In the genomic region with DNA sequence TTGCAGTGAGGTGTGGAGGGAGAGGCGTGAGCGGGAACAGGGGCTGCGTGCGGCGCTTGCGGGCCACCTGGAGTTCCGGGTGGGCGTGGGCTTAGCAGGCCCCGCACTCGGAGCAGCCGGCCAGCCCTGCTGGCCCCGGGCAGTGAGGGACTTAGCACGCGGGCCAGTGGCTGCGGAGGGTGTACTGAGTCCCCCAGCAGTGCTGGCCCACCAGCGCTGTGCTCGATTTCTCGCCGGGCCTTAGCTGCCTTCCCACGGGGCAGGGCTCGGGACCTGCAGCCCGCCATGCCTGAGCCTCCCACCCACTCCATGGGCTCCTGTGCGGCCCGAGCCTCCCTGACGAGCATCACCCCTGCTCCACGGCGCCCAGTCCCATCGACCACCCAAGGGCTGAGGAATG, we compare ENCODE assay signal across 7 cellular contexts. TPM values are rescaled to one million over a fixed set of nuclear protein-coding genes. Genes with fewer than 3 reads are reported as not detected.
"Had no signal": no experiment of that assay in that cellular context is flagged by ENCODE, and none has a peak within 500 bp of the region (broad histone marks: within the 10 kb centered on the region; RNA-seq: fewer than 3 reads in every experiment).

No MANE protein-coding gene starts in this region.

RNA-seq across cellular contexts. Expression of gene AMDHD1, which starts 26.0 kb away (rescaled TPM):
- total RNA-seq: SJCRH30 had no signal

RNA-seq across cellular contexts. Expression of gene CCDC38, which starts 26.7 kb away (rescaled TPM):
- total RNA-seq: PC-3, Peyer's patch, Right ventricle myocardium inferior, RPMI7951 had no signal
- polyA plus RNA-seq: SK-N-SH had no signal

RNA-seq across cellular contexts. Expression of gene HAL, which starts 27.0 kb away (rescaled TPM):
- total RNA-seq: RPMI7951, SK-MEL-5 had no signal
